In genomic region chr7:49766966-49767365, GRCh38 we compare ENCODE assay signal across 15 cellular contexts.
DNase-seq lines count a peak whose midpoint lies in the region; ATAC-seq and TF ChIP-seq lines count a peak whose summit lies in the region.
"Had no signal": no experiment of that assay in that cellular context is flagged by ENCODE, and none has a peak within 500 bp of the region (broad histone marks: within the 10 kb centered on the region; RNA-seq: fewer than 3 reads in every experiment).

No MANE protein-coding gene starts in this region.

- H3K27me3 Mint-ChIP-seq in activated T-cell treated with anti-CD3 and anti-CD28 coated beads, Interleukin-2, amount 50 U/mL, for 24 hours = peaks cover 18% of the 10 kb centered on the region

- POLR2A ChIA-PET in RWPE1 (lab: Yijun Ruan, JAX; ENCODE audit: low non-redundant PET) = no interaction called here

- no peaks in the 10 kb centered on the region for H3K4me1 Mint-ChIP-seq in activated T-cell treated with anti-CD3 and anti-CD28 coated beads, Interleukin-2, amount 50 U/mL, for 24 hours (ENCODE audit: low read depth)

- peak; percentile 75 for DNase-seq in GM10266 (ENCODE audit: extremely low spot score)
- no peak for DNase-seq in EL
- DNase-seq in putamen (ENCODE audit: low spot score) = no peak
- no peak for DNase-seq in RWPE1 (ENCODE audit: low spot score)
- DNase-seq in activated T-cell treated with anti-CD3 and anti-CD28 coated beads, Interleukin-2, amount 50 U/mL, for 24 hours = no peak
- DNase-seq: activated CD4-positive, alpha-beta T cell treated with anti-CD3 and anti-CD28 coated beads, Interleukin-2, amount 50 U/mL, for 1 hour; foreskin keratinocyte; left ventricle myocardium inferior; SK-N-SH; stimulated activated CD4-positive, alpha-beta T cell treated with anti-CD3 and anti-CD28 coated beads, Interleukin-4, amount 100 ng/mL, for 1 hour; substantia nigra had no signal

- peak; percentile 82 for ATAC-seq in GM19372 (IDR thresholded peaks at IDR 0.05; ENCODE audit: low read depth, unreplicated experiment)
- peak; percentile 87 for ATAC-seq in HG02759 (IDR thresholded peaks at IDR 0.05; ENCODE audit: unreplicated experiment)
- ATAC-seq in HG03439 (IDR thresholded peaks at IDR 0.05; ENCODE audit: unreplicated experiment) = peak; percentile 86
- ATAC-seq: activated naive CD4-positive, alpha-beta T cell treated with anti-CD3 and anti-CD28 coated beads, Interleukin-2, amount 50 U/mL, for 72 hours; foreskin keratinocyte had no signal

- TF ChIP-seq CTCF in GM10266 (IDR thresholded peaks at IDR 0.05; ENCODE audit: control insufficient read depth, insufficient read depth, low read depth, missing control alignments) = no peak
- no peak for TF ChIP-seq CTCF in RWPE1 (conservative IDR thresholded peaks at IDR 0.05; ENCODE audit: low read depth)

- no peak overlapping the region for H3K4me3 Mint-ChIP-seq in activated T-cell treated with anti-CD3 and anti-CD28 coated beads, Interleukin-2, amount 50 U/mL, for 24 hours

- no peaks in the 10 kb centered on the region for H3K36me3 Mint-ChIP-seq in activated T-cell treated with anti-CD3 and anti-CD28 coated beads, Interleukin-2, amount 50 U/mL, for 24 hours (ENCODE audit: low read depth)
- H3K36me3 Mint-ChIP-seq: activated naive CD4-positive, alpha-beta T cell treated with anti-CD3 and anti-CD28 coated beads, Interleukin-2, amount 50 U/mL, for 72 hours had no signal

- no peak overlapping the region for H3K27ac Mint-ChIP-seq in activated T-cell treated with anti-CD3 and anti-CD28 coated beads, Interleukin-2, amount 50 U/mL, for 24 hours
- H3K27ac Mint-ChIP-seq: activated naive CD4-positive, alpha-beta T cell treated with anti-CD3 and anti-CD28 coated beads, Interleukin-2, amount 50 U/mL, for 72 hours had no signal

- CTCF ChIA-PET in RWPE1 (lab: Yijun Ruan, JAX) = no interaction called here

- no peak overlapping the region for H3K27ac ChIP-seq in RWPE1
- H3K27ac ChIP-seq: foreskin keratinocyte, left ventricle myocardium inferior had no signal

- H3K9me3 Mint-ChIP-seq in activated T-cell treated with anti-CD3 and anti-CD28 coated beads, Interleukin-2, amount 50 U/mL, for 24 hours = no peaks in the 10 kb centered on the region
- H3K9me3 Mint-ChIP-seq: activated naive CD4-positive, alpha-beta T cell treated with anti-CD3 and anti-CD28 coated beads, Interleukin-2, amount 50 U/mL, for 72 hours had no signal
